Comparison of ENCODE assay signal across 17 cellular contexts in the genomic region with DNA sequence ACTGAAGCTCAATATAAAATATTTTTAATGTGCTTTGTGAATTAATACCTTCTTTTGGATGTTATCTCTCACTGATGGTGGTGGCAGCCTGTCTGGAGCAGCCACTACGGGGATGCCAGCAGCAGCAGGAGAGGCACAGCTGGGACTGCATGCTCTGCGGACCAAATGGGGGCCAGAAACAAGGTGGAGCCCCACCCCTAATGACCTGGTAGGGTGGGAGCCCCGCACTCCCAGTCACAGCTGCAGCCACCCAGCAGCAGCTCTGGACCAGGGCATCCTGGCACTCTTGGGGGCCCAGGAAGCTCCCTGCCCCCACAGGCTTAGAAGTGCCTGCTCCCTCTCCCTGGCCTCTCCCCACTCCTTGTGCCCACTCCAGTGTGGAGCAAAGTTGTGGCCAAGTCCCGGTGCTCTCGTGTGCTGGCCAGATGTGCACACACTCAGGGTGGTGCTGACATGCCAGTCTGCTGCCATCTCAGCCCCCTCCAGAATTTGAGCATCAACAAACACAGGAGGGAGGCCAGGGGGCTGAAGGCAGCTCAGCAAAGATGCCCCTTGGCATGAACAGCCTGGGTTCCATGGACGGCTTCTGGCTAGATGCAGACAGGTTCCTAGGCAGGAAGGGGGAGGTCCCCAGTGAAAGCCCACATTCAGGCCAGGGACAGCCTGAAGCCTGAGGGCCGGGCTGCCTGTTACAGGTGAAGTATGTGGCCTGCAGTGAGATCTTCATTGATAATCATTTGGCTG.
DNase-seq lines count a peak whose midpoint lies in the region; ATAC-seq, FAIRE-seq and TF ChIP-seq lines count a peak whose summit lies in the region.
"Had no signal": no experiment of that assay in that cellular context is flagged by ENCODE, and none has a peak within 500 bp of the region (broad histone marks: within the 10 kb centered on the region; RNA-seq: fewer than 3 reads in every experiment).

No MANE protein-coding gene starts in this region.

- H2AK5ac ChIP-seq in mesenchymal stem cell (ENCODE audit: low read length, severe bottlenecking): no peak overlapping the region

- no peak overlapping the region for H3K4ac ChIP-seq in mesenchymal stem cell (ENCODE audit: low read depth in 1 of 2, low read length in 2 of 2)

- H3K14ac ChIP-seq in mesenchymal stem cell (ENCODE audit: low read length in 2 of 2): peak overlapping the region in 1 of 2 experiments; percentile 86

- H3K79me2 ChIP-seq in Karpas-422 (ENCODE audit: low read length) (no peaks in the 10 kb centered on the region), astrocyte (ENCODE audit: insufficient read depth, low read length) (no peaks in the 10 kb centered on the region)

- H3K36me3 Mint-ChIP-seq in astrocyte (ENCODE audit: low read depth, unreplicated experiment): no peaks in the 10 kb centered on the region
- H3K36me3 Mint-ChIP-seq in stimulated activated memory B cell treated with anti-CD40 and anti-IgM and Interleukin-4, amounts not matched to agents 10 μg/mL and 1 μg/mL and 100 μg/mL, for 72 hours: no peaks in the 10 kb centered on the region
- H3K36me3 Mint-ChIP-seq in activated naive CD4-positive, alpha-beta T cell treated with anti-CD3 and anti-CD28 coated beads, Interleukin-2, amount 50 U/mL, for 72 hours: no peaks in the 10 kb centered on the region

- no peak overlapping the region for H2BK12ac ChIP-seq in mesenchymal stem cell (ENCODE audit: low read length in 2 of 2)

- H4K91ac ChIP-seq in mesenchymal stem cell (ENCODE audit: low read length): no peak overlapping the region

- H3K4me1 ChIP-seq in Karpas-422 (ENCODE audit: low read length): peaks cover 7% of the 10 kb centered on the region; the same call in 1 of the 2 replicates
- H3K4me1 ChIP-seq in astrocyte (ENCODE audit: insufficient read depth, low read length): no peaks in the 10 kb centered on the region
- H3K4me1 ChIP-seq in mesenchymal stem cell (ENCODE audit: control insufficient read depth, insufficient read depth, low read depth, low read length): peaks cover 1% of the 10 kb centered on the region

- no peaks in the 10 kb centered on the region for H3K27me3 Mint-ChIP-seq in astrocyte (ENCODE audit: low read depth, unreplicated experiment)
- no peaks in the 10 kb centered on the region for H3K27me3 Mint-ChIP-seq in stimulated activated memory B cell treated with anti-CD40 and anti-IgM and Interleukin-4, amounts not matched to agents 10 μg/mL and 1 μg/mL and 100 μg/mL, for 72 hours

- no peak overlapping the region for H3K18ac ChIP-seq in mesenchymal stem cell (ENCODE audit: low read depth in 1 of 2, low read length in 2 of 2)

- H3K9me3 ChIP-seq in Karpas-422 (ENCODE audit: low read length) (no peaks in the 10 kb centered on the region), astrocyte (ENCODE audit: insufficient read depth, low read depth, low read length) (no peaks in the 10 kb centered on the region), mesenchymal stem cell (ENCODE audit: control insufficient read depth, low read length) (no peaks in the 10 kb centered on the region)

- H2BK5ac ChIP-seq in mesenchymal stem cell (ENCODE audit: low read depth, low read length, poor library complexity, severe bottlenecking): no peak overlapping the region

- H3K9me3 Mint-ChIP-seq in astrocyte (ENCODE audit: unreplicated experiment): no peaks in the 10 kb centered on the region
- no peaks in the 10 kb centered on the region for H3K9me3 Mint-ChIP-seq in stimulated activated memory B cell treated with anti-CD40 and anti-IgM and Interleukin-4, amounts not matched to agents 10 μg/mL and 1 μg/mL and 100 μg/mL, for 72 hours
- no peaks in the 10 kb centered on the region for H3K9me3 Mint-ChIP-seq in activated naive CD4-positive, alpha-beta T cell treated with anti-CD3 and anti-CD28 coated beads, Interleukin-2, amount 50 U/mL, for 72 hours

- no peaks in the 10 kb centered on the region for H3K9me2 ChIP-seq in Karpas-422 (replicated peaks; ENCODE audit: insufficient read depth, low read length)

- WGBS in mesenchymal stem cell: 81% methylated on average over 7 of the region's 7 CpGs

- H3K27ac ChIP-seq in Karpas-422 (ENCODE audit: low read length) (no peak overlapping the region), astrocyte (ENCODE audit: low read depth, low read length) (no peak overlapping the region), mesenchymal stem cell (ENCODE audit: low read length, poor library complexity, severe bottlenecking) (no peak overlapping the region)
- H3K27ac ChIP-seq: C4-2B, KMS-11 had no signal

- no peak overlapping the region for H4K8ac ChIP-seq in mesenchymal stem cell (ENCODE audit: low read length)

- no peak overlapping the region for H3K4me3 ChIP-seq in Karpas-422 (ENCODE audit: low read length)
- no peak overlapping the region for H3K4me3 ChIP-seq in astrocyte (ENCODE audit: insufficient read depth, low read depth, low read length)
- no peak overlapping the region for H3K4me3 ChIP-seq in mesenchymal stem cell (ENCODE audit: insufficient read depth in 1 of 2, low read depth in 1 of 2, low read length in 2 of 2)

- no peak overlapping the region for H3K4me3 Mint-ChIP-seq in astrocyte (ENCODE audit: unreplicated experiment)
- no peak overlapping the region for H3K4me3 Mint-ChIP-seq in stimulated activated memory B cell treated with anti-CD40 and anti-IgM and Interleukin-4, amounts not matched to agents 10 μg/mL and 1 μg/mL and 100 μg/mL, for 72 hours

- H3K27ac Mint-ChIP-seq in astrocyte (ENCODE audit: unreplicated experiment): no peak overlapping the region
- H3K27ac Mint-ChIP-seq in stimulated activated memory B cell treated with anti-CD40 and anti-IgM and Interleukin-4, amounts not matched to agents 10 μg/mL and 1 μg/mL and 100 μg/mL, for 72 hours: no peak overlapping the region
- no peak overlapping the region for H3K27ac Mint-ChIP-seq in activated naive CD4-positive, alpha-beta T cell treated with anti-CD3 and anti-CD28 coated beads, Interleukin-2, amount 50 U/mL, for 72 hours

- no peak overlapping the region for H2BK120ac ChIP-seq in mesenchymal stem cell (ENCODE audit: low read depth, low read length)

- H2AFZ ChIP-seq in Karpas-422 (ENCODE audit: low read length) (peak overlapping the region; percentile 96), astrocyte (ENCODE audit: low read depth, low read length) (peak overlapping the region; percentile 1), mesenchymal stem cell (ENCODE audit: low read depth, low read length) (peak overlapping the region; percentile 18)

- H2BK15ac ChIP-seq in mesenchymal stem cell (ENCODE audit: low read depth, poor library complexity, severe bottlenecking): peak overlapping the region; percentile 6

- H3K36me3 ChIP-seq in Karpas-422 (ENCODE audit: insufficient read depth, low read length) (no peaks in the 10 kb centered on the region), astrocyte (ENCODE audit: insufficient read depth, low read length) (no peaks in the 10 kb centered on the region), mesenchymal stem cell (ENCODE audit: control insufficient read depth in 1 of 2, insufficient read depth in 2 of 2, low read depth in 1 of 2, low read length in 2 of 2) (no peaks in the 10 kb centered on the region)

- FAIRE-seq in astrocyte (lab: Jason Lieb, UNC): no peak

- H3K27me3 ChIP-seq in Karpas-422 (ENCODE audit: low read length) (no peaks in the 10 kb centered on the region), astrocyte (ENCODE audit: insufficient read depth, low read length) (no peaks in the 10 kb centered on the region), mesenchymal stem cell (ENCODE audit: control insufficient read depth in 1 of 2, insufficient read depth in 1 of 2, low read length in 2 of 2) (no peaks in the 10 kb centered on the region)

- H3K23ac ChIP-seq in mesenchymal stem cell (ENCODE audit: low read length in 2 of 2): no peak overlapping the region

- H3K4me2 ChIP-seq in Karpas-422 (ENCODE audit: low read depth, low read length, poor library complexity, severe bottlenecking): no peak overlapping the region
- no peak overlapping the region for H3K4me2 ChIP-seq in astrocyte (ENCODE audit: low read length)
- H3K4me2 ChIP-seq in mesenchymal stem cell (ENCODE audit: low read length, poor library complexity, severe bottlenecking): no peak overlapping the region
- H3K4me2 ChIP-seq: KMS-11 had no signal

- H3K79me1 ChIP-seq in mesenchymal stem cell (replicated peaks; ENCODE audit: low read length, poor library complexity, severe bottlenecking): no peaks in the 10 kb centered on the region

- H4K20me1 ChIP-seq in Karpas-422 (ENCODE audit: insufficient read depth, low read depth, low read length): no peaks in the 10 kb centered on the region
- no peaks in the 10 kb centered on the region for H4K20me1 ChIP-seq in astrocyte (ENCODE audit: insufficient read depth, low read length)

- H3K4me1 Mint-ChIP-seq in astrocyte (ENCODE audit: low read depth, unreplicated experiment): peaks cover 4% of the 10 kb centered on the region
- H3K4me1 Mint-ChIP-seq in stimulated activated memory B cell treated with anti-CD40 and anti-IgM and Interleukin-4, amounts not matched to agents 10 μg/mL and 1 μg/mL and 100 μg/mL, for 72 hours: no peaks in the 10 kb centered on the region

- no peak for DNase-seq in Karpas-422
- DNase-seq in astrocyte (ENCODE audit: low read depth): no peak
- no peak for DNase-seq in mesenchymal stem cell
- no peak for DNase-seq in DMS 273 (lab: John Stamatoyannopoulos, UW; ENCODE audit: unreplicated experiment)
- no peak for DNase-seq in NCI-H524 (lab: John Stamatoyannopoulos, UW)
- no peak for DNase-seq in activated naive CD4-positive, alpha-beta T cell treated with anti-CD3 and anti-CD28 coated beads, Interleukin-2, amount 50 U/mL, for 72 hours (ENCODE audit: low spot score in 2 of 2)
- DNase-seq: AML-193, DND-41, NCI-H1417 treated with DMSO at 0.1 percent for 48 hours, NCI-H2029, NCI-H345, NCI-H526 had no signal

- H3K9ac ChIP-seq in Karpas-422 (ENCODE audit: low read length) (no peak overlapping the region), astrocyte (ENCODE audit: low read length) (no peak overlapping the region), mesenchymal stem cell (ENCODE audit: low read length) (no peak overlapping the region)
- H3K9ac ChIP-seq: KMS-11 had no signal

- ATAC-seq in stimulated activated memory B cell treated with anti-CD40 and anti-IgM and Interleukin-4, amounts not matched to agents 10 μg/mL and 1 μg/mL and 100 μg/mL, for 72 hours: peak; percentile 39
- ATAC-seq in activated naive CD4-positive, alpha-beta T cell treated with anti-CD3 and anti-CD28 coated beads, Interleukin-2, amount 50 U/mL, for 72 hours: no peak
- ATAC-seq: HCT116, Panc1 had no signal

- no peak for TF ChIP-seq CTCF in astrocyte (IDR thresholded peaks at IDR 0.05; ENCODE audit: insufficient read depth, low read depth, low read length)

Comparison
In these comparisons a context has a peak if more than half of its experiments do, and no peak if none do; other contexts are left out.
1. H2AFZ ChIP-seq: peak in every context shown above with its lines; median percentile 96 in Karpas-422; 18 in mesenchymal stem cell; 1 in astrocyte.